In the genomic region with DNA sequence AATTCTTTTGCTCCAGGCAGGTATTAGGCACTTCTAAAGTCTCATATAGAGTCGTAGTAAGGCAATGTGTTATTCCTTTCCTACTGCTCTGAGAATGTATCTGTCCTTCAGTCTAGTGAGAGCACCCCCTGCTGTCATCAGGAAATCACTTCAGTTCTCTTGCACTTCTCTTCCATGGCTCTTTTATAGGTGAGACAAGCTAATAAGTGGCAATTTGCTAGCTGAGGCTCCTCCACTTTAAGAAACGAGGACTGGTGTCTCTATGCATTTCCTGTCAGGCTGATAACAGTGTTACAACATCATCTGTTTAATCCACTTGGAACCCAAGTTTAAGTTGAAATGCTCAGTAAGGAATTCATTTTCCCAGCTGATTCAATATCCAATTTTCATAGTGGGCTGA, we compare ENCODE assay signal across 9 cellular contexts.
DNase-seq lines count a peak whose midpoint lies in the region; ATAC-seq and TF ChIP-seq lines count a peak whose summit lies in the region.
"Had no signal": no experiment of that assay in that cellular context is flagged by ENCODE, and none has a peak within 500 bp of the region (broad histone marks: within the 10 kb centered on the region; RNA-seq: fewer than 3 reads in every experiment).

No MANE protein-coding gene starts in this region.

- no peak overlapping the region for H3K4me3 ChIP-seq in colonic mucosa

- H3K36me3 Mint-ChIP-seq in nephron (ENCODE audit: low read depth): no peaks in the 10 kb centered on the region

- peak; percentile 4 for DNase-seq in stimulated activated CD4-positive, alpha-beta T cell treated with anti-CD3 and anti-CD28 coated beads, Interleukin-4, amount 100 ng/mL, for 24 hours
- DNase-seq in stimulated activated CD4-positive, alpha-beta T cell treated with anti-CD3 and anti-CD28 coated beads, Interleukin-1b, Interleukin-23, amount 100 ng/mL, for 48 hours: no peak
- DNase-seq in NCI-H460 (ENCODE audit: extremely low read depth, low read depth): peak; percentile 25
- DNase-seq in colonic mucosa: peak; percentile 56
- DNase-seq in NCI-H2029 treated with DMSO at 0.1 percent for 48 hours (lab: John Stamatoyannopoulos, UW): no peak

- peak; percentile 38 for TF ChIP-seq CTCF in colonic mucosa (IDR thresholded peaks at IDR 0.05)
- TF ChIP-seq CTCF in nephron (IDR thresholded peaks at IDR 0.05; ENCODE audit: unreplicated experiment in 3 of 3): peak; percentile 35 to 54 (median 41)

- peaks cover 11% of the 10 kb centered on the region for H3K4me1 Mint-ChIP-seq in nephron

- no peaks in the 10 kb centered on the region for H3K9me3 ChIP-seq in colonic mucosa

- no peaks in the 10 kb centered on the region for H3K36me3 ChIP-seq in colonic mucosa

- H3K27ac Mint-ChIP-seq in nephron: no peak overlapping the region
- H3K27ac Mint-ChIP-seq: stimulated activated naive CD8-positive, alpha-beta T cell treated with anti-CD3 and anti-CD28 coated beads, Interleukin-15, Interleukin-2, amounts not matched to agents 100 ng/mL and 50 ng/mL, for 24 hours had no signal

- H3K4me1 ChIP-seq in colonic mucosa: no peaks in the 10 kb centered on the region

- no peaks in the 10 kb centered on the region for H3K27me3 Mint-ChIP-seq in nephron (ENCODE audit: low read depth)
- H3K27me3 Mint-ChIP-seq: stimulated activated naive CD8-positive, alpha-beta T cell treated with anti-CD3 and anti-CD28 coated beads, Interleukin-15, Interleukin-2, amounts not matched to agents 100 ng/mL and 50 ng/mL, for 24 hours had no signal

- H3K9me3 Mint-ChIP-seq in nephron: no peaks in the 10 kb centered on the region
- H3K9me3 Mint-ChIP-seq: stimulated activated naive CD8-positive, alpha-beta T cell treated with anti-CD3 and anti-CD28 coated beads, Interleukin-15, Interleukin-2, amounts not matched to agents 100 ng/mL and 50 ng/mL, for 24 hours had no signal

- no peak overlapping the region for H3K4me3 Mint-ChIP-seq in nephron
- H3K4me3 Mint-ChIP-seq: stimulated activated naive CD8-positive, alpha-beta T cell treated with anti-CD3 and anti-CD28 coated beads, Interleukin-15, Interleukin-2, amounts not matched to agents 100 ng/mL and 50 ng/mL, for 24 hours had no signal

- H3K27me3 ChIP-seq in colonic mucosa: no peaks in the 10 kb centered on the region

- H3K9ac ChIP-seq in colonic mucosa (ENCODE audit: low read depth in 2 of 2, low read length in 2 of 2): no peak overlapping the region

- intact Hi-C loops in colonic mucosa (cut with DNase I): no loop called here

- H3K27ac ChIP-seq in colonic mucosa: no peak overlapping the region

- ATAC-seq in HG02763 (IDR thresholded peaks at IDR 0.05; ENCODE audit: unreplicated experiment): peak; percentile 60
- ATAC-seq in HG03108 (IDR thresholded peaks at IDR 0.05; ENCODE audit: unreplicated experiment): no peak

Comparison
In these comparisons a context has a peak if more than half of its experiments do, and no peak if none do; other contexts are left out.
1. DNase-seq: peak in stimulated activated CD4-positive, alpha-beta T cell treated with anti-CD3 and anti-CD28 coated beads, Interleukin-4, amount 100 ng/mL, for 24 hours (single experiment), NCI-H460 (single experiment) and colonic mucosa (single experiment); none in stimulated activated CD4-positive, alpha-beta T cell treated with anti-CD3 and anti-CD28 coated beads, Interleukin-1b, Interleukin-23, amount 100 ng/mL, for 48 hours (single experiment) and NCI-H2029 treated with DMSO at 0.1 percent for 48 hours (single experiment).